Comparison of ENCODE assay signal across 8 cellular contexts in genomic region chr12:74539765-74540526, GRCh38. TPM values are rescaled to one million over a fixed set of nuclear protein-coding genes. Genes with fewer than 3 reads are reported as not detected.
A peak's percentile ranks its signal among the peaks of the same experiment; 100 is the strongest.
DNase-seq lines count a peak whose midpoint lies in the region; ATAC-seq and TF ChIP-seq lines count a peak whose summit lies in the region.

No MANE protein-coding gene starts in this region.

- peaks cover 9% of the 10 kb centered on the region for H3K36me3 ChIP-seq in CD4-positive, alpha-beta memory T cell (ENCODE audit: insufficient read depth, low read length)
- peaks cover 49% of the 10 kb centered on the region for H3K36me3 ChIP-seq in KOPT-K1 (ENCODE audit: insufficient read depth, low read length)

- peaks cover 51% of the 10 kb centered on the region for H3K4me1 ChIP-seq in CD4-positive, alpha-beta memory T cell (ENCODE audit: insufficient read depth, low read length)

- H3K27me3 ChIP-seq in CD4-positive, alpha-beta memory T cell (ENCODE audit: insufficient read depth, low read length) = no peaks in the 10 kb centered on the region

- CTCF ChIA-PET in CD4-positive, alpha-beta memory T cell (lab: Charles Lee; ENCODE audit: partially characterized antibody) = no interaction called here

- peak overlapping the region; percentile 95 for H3K27ac ChIP-seq in CD4-positive, alpha-beta memory T cell (ENCODE audit: low read depth, low read length)
- H3K27ac ChIP-seq in KOPT-K1 (ENCODE audit: low read depth, low read length, poor library complexity, severe bottlenecking) = peak overlapping the region; percentile 96

- peak overlapping the region; percentile 92 to 99 for H3K4me3 ChIP-seq in CD4-positive, alpha-beta memory T cell (ENCODE audit: low read length in 2 of 2)

- DNase-seq in CD4-positive, alpha-beta memory T cell = no peak
- DNase-seq in chondrocyte (ENCODE audit: low spot score) = no peak
- DNase-seq in naive thymus-derived CD8-positive, alpha-beta T cell = no peak
- no peak for DNase-seq in NCI-H2196 (lab: John Stamatoyannopoulos, UW; ENCODE audit: unreplicated experiment)

- H3K36me3 Mint-ChIP-seq in CD4-positive, alpha-beta memory T cell = peaks cover 36 to 53% of the 10 kb centered on the region in 2 donors
- H3K36me3 Mint-ChIP-seq in chondrocyte (ENCODE audit: low read depth) = peaks cover 29% of the 10 kb centered on the region
- peaks cover 33 to 56% (median 55%) of the 10 kb centered on the region in 3 donors for H3K36me3 Mint-ChIP-seq in naive thymus-derived CD8-positive, alpha-beta T cell

- peak overlapping the region; percentile 97 to 100 (median 99) for H3K27ac Mint-ChIP-seq in CD4-positive, alpha-beta memory T cell
- peak overlapping the region; percentile 39 for H3K27ac Mint-ChIP-seq in chondrocyte (ENCODE audit: unreplicated experiment)
- H3K27ac Mint-ChIP-seq in naive thymus-derived CD8-positive, alpha-beta T cell = peak overlapping the region; percentile 72 to 100 (median 98)

- TF ChIP-seq CTCF in chondrocyte (IDR thresholded peaks at IDR 0.05) = no peak

- intact Hi-C loops in CD4-positive, alpha-beta memory T cell (cut with micrococcal nuclease) = loop anchor here (5.0 kb wide), 2 partner anchors 852 to 1542 kb away; partner anchors contain the start of genes GLIPR1L2 and NAP1L1

- H3K9me3 Mint-ChIP-seq in CD4-positive, alpha-beta memory T cell = no peaks in the 10 kb centered on the region
- no peaks in the 10 kb centered on the region for H3K9me3 Mint-ChIP-seq in chondrocyte (ENCODE audit: low read depth)
- H3K9me3 Mint-ChIP-seq in naive thymus-derived CD8-positive, alpha-beta T cell = peaks cover 0 to 59% (median 3%) of the 10 kb centered on the region in 9 donors

- H3K27me3 Mint-ChIP-seq in CD4-positive, alpha-beta memory T cell = no peaks in the 10 kb centered on the region
- H3K27me3 Mint-ChIP-seq in chondrocyte (ENCODE audit: low read depth) = no peaks in the 10 kb centered on the region
- no peaks in the 10 kb centered on the region for H3K27me3 Mint-ChIP-seq in naive thymus-derived CD8-positive, alpha-beta T cell

- POLR2A ChIA-PET in CD4-positive, alpha-beta memory T cell (lab: Charles Lee; ENCODE audit: partially characterized antibody) = interaction anchor here (1.3 kb wide), 1 partner anchor 10 kb away, joined by 3 read pairs; no protein-coding TSS in a partner anchor
- POLR2A ChIA-PET in naive thymus-derived CD8-positive, alpha-beta T cell (lab: Charles Lee) = no interaction called here

- ATAC-seq in naive thymus-derived CD8-positive, alpha-beta T cell = no peak
- ATAC-seq in HG03432 (IDR thresholded peaks at IDR 0.05; ENCODE audit: unreplicated experiment) = no peak
- ATAC-seq in HG03280 (IDR thresholded peaks at IDR 0.05; ENCODE audit: unreplicated experiment) = no peak
- ATAC-seq in HG03442 (IDR thresholded peaks at IDR 0.05; ENCODE audit: unreplicated experiment) = no peak

- peaks cover 43 to 63% (median 53%) of the 10 kb centered on the region in 4 donors for H3K4me1 Mint-ChIP-seq in CD4-positive, alpha-beta memory T cell
- peaks cover 49% of the 10 kb centered on the region for H3K4me1 Mint-ChIP-seq in chondrocyte (ENCODE audit: low read depth)
- H3K4me1 Mint-ChIP-seq in naive thymus-derived CD8-positive, alpha-beta T cell = peaks cover 25 to 66% (median 50%) of the 10 kb centered on the region in 4 donors

- H3K4me3 Mint-ChIP-seq in CD4-positive, alpha-beta memory T cell = peak overlapping the region; percentile 81 to 99 (median 96)
- H3K4me3 Mint-ChIP-seq in chondrocyte (ENCODE audit: unreplicated experiment) = peak overlapping the region; percentile 97
- H3K4me3 Mint-ChIP-seq in naive thymus-derived CD8-positive, alpha-beta T cell = peak overlapping the region; percentile 71 to 98 (median 94)

- no peaks in the 10 kb centered on the region for H3K9me3 ChIP-seq in CD4-positive, alpha-beta memory T cell (ENCODE audit: control insufficient read depth in 1 of 2, low read length in 2 of 2)
- no peaks in the 10 kb centered on the region for H3K9me3 ChIP-seq in KOPT-K1 (ENCODE audit: insufficient read depth, low read length, poor library complexity, severe bottlenecking)

RNA-seq across cellular contexts. Expression of gene ATXN7L3B, which starts 2.3 kb away (rescaled TPM):
- 10 to 100 TPM; 45.1 to 46.2 TPM for total RNA-seq in CD4-positive, alpha-beta memory T cell
- 10 to 100 TPM; 25.3 to 28.5 TPM for polyA plus RNA-seq in CD4-positive, alpha-beta memory T cell
- total RNA-seq in chondrocyte = 24.3 to 25.8 TPM (median 25.1 TPM) in 3 replicates
- total RNA-seq in naive thymus-derived CD8-positive, alpha-beta T cell = 10 to 100 TPM; 55.8 to 56.4 TPM
- polyA plus RNA-seq in naive thymus-derived CD8-positive, alpha-beta T cell = 10 to 100 TPM; 30.7 to 35.6 (median 30.9) TPM

Comparison
In these comparisons a context has a peak if more than half of its experiments do, and no peak if none do; other contexts are left out.
1. H3K27ac Mint-ChIP-seq: peak in every context shown above with its lines; median percentile 99 in CD4-positive, alpha-beta memory T cell; 98 in naive thymus-derived CD8-positive, alpha-beta T cell; 39 in chondrocyte.